Comparison of ENCODE assay signal across 24 cellular contexts in genomic region chr3:171915275-171915674, GRCh38.
"Had no signal": no experiment of that assay in that cellular context is flagged by ENCODE, and none has a peak within 500 bp of the region (broad histone marks: within the 10 kb centered on the region; RNA-seq: fewer than 3 reads in every experiment).

No MANE protein-coding gene starts in this region.

- H3K27ac Mint-ChIP-seq: immature natural killer cell; naive thymus-derived CD8-positive, alpha-beta T cell; nephron progenitor cell; stimulated activated effector memory CD8-positive, alpha-beta T cell treated with anti-CD3 and anti-CD28 coated beads, Interleukin-12 subunit alpha, Interleukin-12 subunit beta, amount 100 ng/mL, for 72 hours had no signal

- H3K9me3 ChIP-seq: esophagus muscularis mucosa, lower lobe of right lung, sigmoid colon, stomach, thyroid gland, vagina had no signal

- H3K4me1 ChIP-seq: esophagus muscularis mucosa, lower lobe of right lung, psoas muscle, stomach, thyroid gland had no signal

- H3K27ac ChIP-seq: dorsolateral prefrontal cortex, esophagus muscularis mucosa, lower lobe of right lung, psoas muscle, sigmoid colon, stomach, thyroid gland, vagina had no signal

- H3K4me3 ChIP-seq: dorsolateral prefrontal cortex, esophagus muscularis mucosa, lower lobe of right lung, psoas muscle, sigmoid colon, stomach, thyroid gland, vagina had no signal

- H3K36me3 ChIP-seq: esophagus muscularis mucosa, lower lobe of right lung, sigmoid colon, stomach, thyroid gland, vagina had no signal

- H3K36me3 Mint-ChIP-seq: stimulated activated effector memory CD8-positive, alpha-beta T cell treated with anti-CD3 and anti-CD28 coated beads, Interleukin-12 subunit alpha, Interleukin-12 subunit beta, amount 100 ng/mL, for 72 hours had no signal

- H3K9me3 Mint-ChIP-seq: stimulated activated effector memory CD8-positive, alpha-beta T cell treated with anti-CD3 and anti-CD28 coated beads, Interleukin-12 subunit alpha, Interleukin-12 subunit beta, amount 100 ng/mL, for 72 hours had no signal

- H3K4me1 Mint-ChIP-seq: immature natural killer cell; naive thymus-derived CD8-positive, alpha-beta T cell; nephron progenitor cell; stimulated activated effector memory CD8-positive, alpha-beta T cell treated with anti-CD3 and anti-CD28 coated beads, Interleukin-12 subunit alpha, Interleukin-12 subunit beta, amount 100 ng/mL, for 72 hours had no signal

- DNase-seq: dorsolateral prefrontal cortex; effector CD4-positive, alpha-beta T cell; foreskin melanocyte; hypothalamus; immature natural killer cell; islet precursor cell; left ventricle myocardium superior; lower lobe of right lung; naive thymus-derived CD8-positive, alpha-beta T cell; nephron progenitor cell; nucleus accumbens; posterior cingulate gyrus; psoas muscle; right cardiac atrium; sigmoid colon; stimulated activated CD4-positive, alpha-beta T cell treated with anti-CD3 and anti-CD28 coated beads, Interleukin-2, amount 100 ng/mL, for 24 hours; stimulated activated CD4-positive, alpha-beta T cell treated with anti-CD3 and anti-CD28 coated beads, Interleukin-4, amount 100 ng/mL, for 24 hours; stimulated activated naive CD4-positive, alpha-beta T cell treated with Interleukin-2 at 50 U/mL for 16 hours; stomach; thyroid gland; trophoblast cell had no signal

- ATAC-seq: left ventricle myocardium superior; lower lobe of right lung; naive thymus-derived CD8-positive, alpha-beta T cell; psoas muscle; right cardiac atrium; stimulated activated effector memory CD8-positive, alpha-beta T cell treated with anti-CD3 and anti-CD28 coated beads, Interleukin-12 subunit alpha, Interleukin-12 subunit beta, amount 100 ng/mL, for 72 hours had no signal

- H3K4me3 Mint-ChIP-seq: immature natural killer cell; naive thymus-derived CD8-positive, alpha-beta T cell; nephron progenitor cell; stimulated activated effector memory CD8-positive, alpha-beta T cell treated with anti-CD3 and anti-CD28 coated beads, Interleukin-12 subunit alpha, Interleukin-12 subunit beta, amount 100 ng/mL, for 72 hours had no signal

- H3K27me3 ChIP-seq: dorsolateral prefrontal cortex, esophagus muscularis mucosa, sigmoid colon, stomach, thyroid gland, vagina had no signal
